ENCODE assay signal across 8 cellular contexts in genomic region chr17:22718689-22719088, GRCh38.
"Had no signal": no experiment of that assay in that cellular context is flagged by ENCODE, and none has a peak within 500 bp of the region (broad histone marks: within the 10 kb centered on the region; RNA-seq: fewer than 3 reads in every experiment).

No MANE protein-coding gene starts in this region.

- ATAC-seq: HepG2, K562 had no signal

- FAIRE-seq: HepG2, HTR-8/SVneo, K562 had no signal

- H3K27ac ChIP-seq: HL-60, KMS-11 had no signal

- DNase-seq: IMR-90, KBM-7, KG1 had no signal

- H3K4me3 ChIP-seq: K562 had no signal
